1 cellular context compared by ENCODE assay signal in genomic region chr11:122097419-122098001, GRCh38.
TF ChIP-seq lines count a peak whose summit lies in the region.

No MANE protein-coding gene starts in this region.

TF ChIP-seq in WTC11, 78 proteins besides CTCF, POLR2A, EP300 and RAD21 (continued from another document):
- TF ChIP-seq NFYB (CRISPR knock-in tag; conservative IDR thresholded peaks at IDR 0.05; ENCODE audit: low read depth) (no peak), ZNF317 (CRISPR knock-in tag; IDR thresholded peaks at IDR 0.05; ENCODE audit: borderline replicate concordance, low read depth) (no peak), ZBTB43 (CRISPR knock-in tag; IDR thresholded peaks at IDR 0.05) (no peak), ATF6 (CRISPR knock-in tag; IDR thresholded peaks at IDR 0.05) (no peak), OVOL2 (CRISPR knock-in tag; IDR thresholded peaks at IDR 0.05; ENCODE audit: borderline replicate concordance) (no peak), GABPB1 (CRISPR knock-in tag; IDR thresholded peaks at IDR 0.05) (no peak), RORB (CRISPR knock-in tag; IDR thresholded peaks at IDR 0.05) (no peak), ZMAT4 (CRISPR knock-in tag; IDR thresholded peaks at IDR 0.05) (no peak)
- TF ChIP-seq, protein P1, sequence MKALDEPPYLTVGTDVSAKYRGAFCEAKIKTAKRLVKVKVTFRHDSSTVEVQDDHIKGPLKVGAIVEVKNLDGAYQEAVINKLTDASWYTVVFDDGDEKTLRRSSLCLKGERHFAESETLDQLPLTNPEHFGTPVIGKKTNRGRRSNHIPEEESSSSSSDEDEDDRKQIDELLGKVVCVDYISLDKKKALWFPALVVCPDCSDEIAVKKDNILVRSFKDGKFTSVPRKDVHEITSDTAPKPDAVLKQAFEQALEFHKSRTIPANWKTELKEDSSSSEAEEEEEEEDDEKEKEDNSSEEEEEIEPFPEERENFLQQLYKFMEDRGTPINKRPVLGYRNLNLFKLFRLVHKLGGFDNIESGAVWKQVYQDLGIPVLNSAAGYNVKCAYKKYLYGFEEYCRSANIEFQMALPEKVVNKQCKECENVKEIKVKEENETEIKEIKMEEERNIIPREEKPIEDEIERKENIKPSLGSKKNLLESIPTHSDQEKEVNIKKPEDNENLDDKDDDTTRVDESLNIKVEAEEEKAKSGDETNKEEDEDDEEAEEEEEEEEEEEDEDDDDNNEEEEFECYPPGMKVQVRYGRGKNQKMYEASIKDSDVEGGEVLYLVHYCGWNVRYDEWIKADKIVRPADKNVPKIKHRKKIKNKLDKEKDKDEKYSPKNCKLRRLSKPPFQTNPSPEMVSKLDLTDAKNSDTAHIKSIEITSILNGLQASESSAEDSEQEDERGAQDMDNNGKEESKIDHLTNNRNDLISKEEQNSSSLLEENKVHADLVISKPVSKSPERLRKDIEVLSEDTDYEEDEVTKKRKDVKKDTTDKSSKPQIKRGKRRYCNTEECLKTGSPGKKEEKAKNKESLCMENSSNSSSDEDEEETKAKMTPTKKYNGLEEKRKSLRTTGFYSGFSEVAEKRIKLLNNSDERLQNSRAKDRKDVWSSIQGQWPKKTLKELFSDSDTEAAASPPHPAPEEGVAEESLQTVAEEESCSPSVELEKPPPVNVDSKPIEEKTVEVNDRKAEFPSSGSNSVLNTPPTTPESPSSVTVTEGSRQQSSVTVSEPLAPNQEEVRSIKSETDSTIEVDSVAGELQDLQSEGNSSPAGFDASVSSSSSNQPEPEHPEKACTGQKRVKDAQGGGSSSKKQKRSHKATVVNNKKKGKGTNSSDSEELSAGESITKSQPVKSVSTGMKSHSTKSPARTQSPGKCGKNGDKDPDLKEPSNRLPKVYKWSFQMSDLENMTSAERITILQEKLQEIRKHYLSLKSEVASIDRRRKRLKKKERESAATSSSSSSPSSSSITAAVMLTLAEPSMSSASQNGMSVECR (CRISPR knock-in tag; IDR thresholded peaks at IDR 0.05; ENCODE audit: borderline replicate concordance) = no peak
- TF ChIP-seq, protein P2, sequence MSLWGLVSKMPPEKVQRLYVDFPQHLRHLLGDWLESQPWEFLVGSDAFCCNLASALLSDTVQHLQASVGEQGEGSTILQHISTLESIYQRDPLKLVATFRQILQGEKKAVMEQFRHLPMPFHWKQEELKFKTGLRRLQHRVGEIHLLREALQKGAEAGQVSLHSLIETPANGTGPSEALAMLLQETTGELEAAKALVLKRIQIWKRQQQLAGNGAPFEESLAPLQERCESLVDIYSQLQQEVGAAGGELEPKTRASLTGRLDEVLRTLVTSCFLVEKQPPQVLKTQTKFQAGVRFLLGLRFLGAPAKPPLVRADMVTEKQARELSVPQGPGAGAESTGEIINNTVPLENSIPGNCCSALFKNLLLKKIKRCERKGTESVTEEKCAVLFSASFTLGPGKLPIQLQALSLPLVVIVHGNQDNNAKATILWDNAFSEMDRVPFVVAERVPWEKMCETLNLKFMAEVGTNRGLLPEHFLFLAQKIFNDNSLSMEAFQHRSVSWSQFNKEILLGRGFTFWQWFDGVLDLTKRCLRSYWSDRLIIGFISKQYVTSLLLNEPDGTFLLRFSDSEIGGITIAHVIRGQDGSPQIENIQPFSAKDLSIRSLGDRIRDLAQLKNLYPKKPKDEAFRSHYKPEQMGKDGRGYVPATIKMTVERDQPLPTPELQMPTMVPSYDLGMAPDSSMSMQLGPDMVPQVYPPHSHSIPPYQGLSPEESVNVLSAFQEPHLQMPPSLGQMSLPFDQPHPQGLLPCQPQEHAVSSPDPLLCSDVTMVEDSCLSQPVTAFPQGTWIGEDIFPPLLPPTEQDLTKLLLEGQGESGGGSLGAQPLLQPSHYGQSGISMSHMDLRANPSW (CRISPR knock-in tag; conservative IDR thresholded peaks at IDR 0.05; ENCODE audit: low read depth) = no peak
- TF ChIP-seq, protein P3, sequence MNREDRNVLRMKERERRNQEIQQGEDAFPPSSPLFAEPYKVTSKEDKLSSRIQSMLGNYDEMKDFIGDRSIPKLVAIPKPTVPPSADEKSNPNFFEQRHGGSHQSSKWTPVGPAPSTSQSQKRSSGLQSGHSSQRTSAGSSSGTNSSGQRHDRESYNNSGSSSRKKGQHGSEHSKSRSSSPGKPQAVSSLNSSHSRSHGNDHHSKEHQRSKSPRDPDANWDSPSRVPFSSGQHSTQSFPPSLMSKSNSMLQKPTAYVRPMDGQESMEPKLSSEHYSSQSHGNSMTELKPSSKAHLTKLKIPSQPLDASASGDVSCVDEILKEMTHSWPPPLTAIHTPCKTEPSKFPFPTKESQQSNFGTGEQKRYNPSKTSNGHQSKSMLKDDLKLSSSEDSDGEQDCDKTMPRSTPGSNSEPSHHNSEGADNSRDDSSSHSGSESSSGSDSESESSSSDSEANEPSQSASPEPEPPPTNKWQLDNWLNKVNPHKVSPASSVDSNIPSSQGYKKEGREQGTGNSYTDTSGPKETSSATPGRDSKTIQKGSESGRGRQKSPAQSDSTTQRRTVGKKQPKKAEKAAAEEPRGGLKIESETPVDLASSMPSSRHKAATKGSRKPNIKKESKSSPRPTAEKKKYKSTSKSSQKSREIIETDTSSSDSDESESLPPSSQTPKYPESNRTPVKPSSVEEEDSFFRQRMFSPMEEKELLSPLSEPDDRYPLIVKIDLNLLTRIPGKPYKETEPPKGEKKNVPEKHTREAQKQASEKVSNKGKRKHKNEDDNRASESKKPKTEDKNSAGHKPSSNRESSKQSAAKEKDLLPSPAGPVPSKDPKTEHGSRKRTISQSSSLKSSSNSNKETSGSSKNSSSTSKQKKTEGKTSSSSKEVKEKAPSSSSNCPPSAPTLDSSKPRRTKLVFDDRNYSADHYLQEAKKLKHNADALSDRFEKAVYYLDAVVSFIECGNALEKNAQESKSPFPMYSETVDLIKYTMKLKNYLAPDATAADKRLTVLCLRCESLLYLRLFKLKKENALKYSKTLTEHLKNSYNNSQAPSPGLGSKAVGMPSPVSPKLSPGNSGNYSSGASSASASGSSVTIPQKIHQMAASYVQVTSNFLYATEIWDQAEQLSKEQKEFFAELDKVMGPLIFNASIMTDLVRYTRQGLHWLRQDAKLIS (CRISPR knock-in tag; IDR thresholded peaks at IDR 0.05; ENCODE audit: borderline replicate concordance) = no peak
